Comparison of ENCODE assay signal across 19 cellular contexts in genomic region chr17:69093279-69093789, GRCh38. TPM values are rescaled to one million over a fixed set of nuclear protein-coding genes. Genes with fewer than 3 reads are reported as not detected.
DNase-seq lines count a peak whose midpoint lies in the region; ATAC-seq, FAIRE-seq and TF ChIP-seq lines count a peak whose summit lies in the region.
"Had no signal": no experiment of that assay in that cellular context is flagged by ENCODE, and none has a peak within 500 bp of the region (broad histone marks: within the 10 kb centered on the region; RNA-seq: fewer than 3 reads in every experiment).

No MANE protein-coding gene starts in this region.

- H3K14ac ChIP-seq in neuronal stem cell (ENCODE audit: low read length) = no peak overlapping the region

- CTCF ChIA-PET in HepG2 (lab: Yijun Ruan, JAX; ENCODE audit: low intra/inter-chr PET ratio, low total read pairs) = no interaction called here
- CTCF ChIA-PET in A673 (lab: Charles Lee) = no interaction called here

- no peaks in the 10 kb centered on the region for H3K27me3 ChIP-seq in right lobe of liver
- no peaks in the 10 kb centered on the region for H3K27me3 ChIP-seq in HepG2 (ENCODE audit: control insufficient read depth in 1 of 2, insufficient read depth in 2 of 2, low read length in 2 of 2)
- H3K27me3 ChIP-seq in upper lobe of right lung = no peaks in the 10 kb centered on the region
- no peaks in the 10 kb centered on the region for H3K27me3 ChIP-seq in A673 (replicated peaks; ENCODE audit: insufficient read depth, low read depth, low read length, poor library complexity)
- no peaks in the 10 kb centered on the region for H3K27me3 ChIP-seq in neuronal stem cell (ENCODE audit: control insufficient read depth in 3 of 3, insufficient read depth in 3 of 3, low read depth in 1 of 3, low read length in 3 of 3)
- H3K27me3 ChIP-seq: ovary, SJSA1 had no signal

- DNase-seq in right lobe of liver = no peak
- DNase-seq in HepG2 (ENCODE audit: low spot score) = no peak
- DNase-seq in SK-MEL-5 (ENCODE audit: low read depth, low spot score) = peak; percentile 65
- no peak for DNase-seq in immature natural killer cell
- DNase-seq in upper lobe of right lung = no peak
- no peak for DNase-seq in D721Med (ENCODE audit: insufficient read length, low spot score)
- no peak for DNase-seq in A673 (ENCODE audit: low spot score)
- no peak for DNase-seq in neuronal stem cell (ENCODE audit: low spot score)
- DNase-seq: activated CD4-positive, alpha-beta T cell treated with anti-CD3 and anti-CD28 coated beads, Interleukin-2, amount 10 ng/mL, durations not matched to agents 7 days and 5 days; H7; KG1; left cardiac atrium; NCI-H446; ovary; stimulated activated CD4-positive, alpha-beta T cell treated with anti-CD3 and anti-CD28 coated beads, Interleukin-2, amount 100 ng/mL, for 24 hours; stimulated activated naive CD8-positive, alpha-beta T cell treated with anti-CD3 and anti-CD28 coated beads, Interleukin-15, Interleukin-2, amounts not matched to agents 100 U/mL and 50 U/mL, for 24 hours had no signal

- ATAC-seq in right lobe of liver (peak; percentile 23 to 69 (median 63)), HepG2 (no peak), upper lobe of right lung (peak; percentile 55)
- ATAC-seq: activated T-helper 17 cell treated with anti-CD3 and anti-CD28 coated beads, Interleukin-2, amount 50 U/mL, for 72 hours; stimulated activated naive CD8-positive, alpha-beta T cell treated with anti-CD3 and anti-CD28 coated beads, Interleukin-15, Interleukin-2, amounts not matched to agents 100 U/mL and 50 U/mL, for 24 hours had no signal

- H3K4me2 ChIP-seq in HepG2 (ENCODE audit: low read depth, low read length) = no peak overlapping the region
- no peak overlapping the region for H3K4me2 ChIP-seq in neuronal stem cell (ENCODE audit: insufficient read depth, low read length, poor library complexity, severe bottlenecking)

- H2AFZ ChIP-seq in HepG2 (ENCODE audit: low read length) = no peak overlapping the region
- no peak overlapping the region for H2AFZ ChIP-seq in neuronal stem cell (ENCODE audit: low read length)

- H3K9me3 ChIP-seq in right lobe of liver = no peaks in the 10 kb centered on the region
- H3K9me3 ChIP-seq in HepG2 (ENCODE audit: low read length) = no peaks in the 10 kb centered on the region
- H3K9me3 ChIP-seq in upper lobe of right lung = no peaks in the 10 kb centered on the region
- no peaks in the 10 kb centered on the region for H3K9me3 ChIP-seq in A673 (ENCODE audit: low read depth, low read length, poor library complexity, severe bottlenecking)
- no peaks in the 10 kb centered on the region for H3K9me3 ChIP-seq in neuronal stem cell (replicated peaks in 1 of 2; ENCODE audit: control insufficient read depth in 2 of 2, insufficient read depth in 1 of 2, low read depth in 1 of 2, low read length in 2 of 2)
- H3K9me3 ChIP-seq: ovary, SJSA1 had no signal

- TF ChIP-seq EP300 in HepG2 (IDR thresholded peaks at IDR 0.05; ENCODE audit: low read depth in 2 of 2, low read length in 2 of 2) = no peak
- TF ChIP-seq EP300 in HepG2 (CRISPR knock-in tag; IDR thresholded peaks at IDR 0.05; ENCODE audit: borderline replicate concordance) = no peak

- TF ChIP-seq RAD21 in HepG2 (CRISPR knock-in tag; IDR thresholded peaks at IDR 0.05) = no peak

- intact Hi-C loops in right lobe of liver (cut with DNase I) (no loop called here), HepG2 (cut with micrococcal nuclease; ENCODE audit: unreplicated experiment) (no loop called here), upper lobe of right lung (cut with DNase I) (no loop called here), A673 (cut with micrococcal nuclease; ENCODE audit: unreplicated experiment) (no loop called here)

- H2BK15ac ChIP-seq in neuronal stem cell (ENCODE audit: low read length) = no peak overlapping the region

- no peaks in the 10 kb centered on the region for H3K79me1 ChIP-seq in neuronal stem cell (ENCODE audit: low read depth, low read length)

- TF ChIP-seq CTCF in right lobe of liver (IDR thresholded peaks at IDR 0.05) (no peak), HepG2 (CRISPR knock-in tag; IDR thresholded peaks at IDR 0.05) (no peak), upper lobe of right lung (IDR thresholded peaks at IDR 0.05) (no peak), D721Med (IDR thresholded peaks at IDR 0.05; ENCODE audit: insufficient read depth, missing control alignments) (no peak), A673 (conservative IDR thresholded peaks at IDR 0.05; ENCODE audit: low read depth, low read length) (no peak)

- POLR2A ChIA-PET in HepG2 (lab: Yijun Ruan, JAX) (no interaction called here), A673 (lab: Charles Lee; ENCODE audit: low non-redundant PET) (no interaction called here)

- H3K27ac Mint-ChIP-seq in immature natural killer cell = no peak overlapping the region
- H3K27ac Mint-ChIP-seq: activated CD4-positive, alpha-beta T cell treated with anti-CD3 and anti-CD28 coated beads, Interleukin-2, amount 10 ng/mL, durations not matched to agents 7 days and 5 days; activated T-helper 17 cell treated with anti-CD3 and anti-CD28 coated beads, Interleukin-2, amount 50 U/mL, for 72 hours had no signal

- H3K4me1 ChIP-seq in right lobe of liver (no peaks in the 10 kb centered on the region), HepG2 (ENCODE audit: insufficient read depth, low read length) (peaks cover 19% of the 10 kb centered on the region), upper lobe of right lung (no peaks in the 10 kb centered on the region), A673 (ENCODE audit: insufficient read depth, low read length, poor library complexity, severe bottlenecking) (no peaks in the 10 kb centered on the region), neuronal stem cell (ENCODE audit: control insufficient read depth in 2 of 2, insufficient read depth in 1 of 2, low read depth in 1 of 2, low read length in 2 of 2) (no peaks in the 10 kb centered on the region)
- H3K4me1 ChIP-seq: SJSA1 had no signal

- in situ Hi-C loops in HepG2 (cut with HindIII; ENCODE audit: extremely low pct_ligation_motif_present, low pct_unique_long_range_greater_than_20kb) = no loop called here
- in situ Hi-C loops in SK-MEL-5 (cut with HindIII; ENCODE audit: low pct_unique_long_range_greater_than_20kb, low sequenced_read_pairs) = no loop called here

- TF ChIP-seq POLR2A in right lobe of liver (IDR thresholded peaks at IDR 0.05) (no peak), HepG2 (IDR thresholded peaks at IDR 0.05; ENCODE audit: insufficient read depth in 1 of 2, low read depth in 2 of 2, low read length in 2 of 2) (no peak)

- no peak overlapping the region for H2AK5ac ChIP-seq in neuronal stem cell (ENCODE audit: low read depth, low read length)

- no peak overlapping the region for H3K4me3 ChIP-seq in right lobe of liver
- H3K4me3 ChIP-seq in HepG2 (replicated peaks in 1 of 3; ENCODE audit: insufficient read depth in 1 of 3, low read depth in 2 of 3, low read length in 3 of 3) = no peak overlapping the region
- no peak overlapping the region for H3K4me3 ChIP-seq in upper lobe of right lung
- no peak overlapping the region for H3K4me3 ChIP-seq in A673 (ENCODE audit: low read depth, low read length, poor library complexity, severe bottlenecking)
- H3K4me3 ChIP-seq in neuronal stem cell (ENCODE audit: low read length in 2 of 2) = no peak overlapping the region
- H3K4me3 ChIP-seq: ovary, SJSA1 had no signal

- H3K27ac ChIP-seq in right lobe of liver (peak overlapping the region in 1 of 3 donors; percentile 3), HepG2 (ENCODE audit: extremely low read length, insufficient read depth, low read length) (no peak overlapping the region), upper lobe of right lung (no peak overlapping the region), A673 (ENCODE audit: low read depth, low read length, poor library complexity, severe bottlenecking) (no peak overlapping the region), neuronal stem cell (replicated peaks; ENCODE audit: low read length) (no peak overlapping the region)
- H3K27ac ChIP-seq: SJSA1 had no signal

- FAIRE-seq in HepG2 (lab: Jason Lieb, UNC) (no peak), D721Med (lab: Jason Lieb, UNC) (no peak)
- FAIRE-seq: bronchial epithelial cell had no signal

- peaks cover 0 to 1% (median 0%) of the 10 kb centered on the region in 6 donors for H3K9me3 Mint-ChIP-seq in immature natural killer cell
- H3K9me3 Mint-ChIP-seq: activated CD4-positive, alpha-beta T cell treated with anti-CD3 and anti-CD28 coated beads, Interleukin-2, amount 10 ng/mL, durations not matched to agents 7 days and 5 days had no signal

- H2BK5ac ChIP-seq in neuronal stem cell (ENCODE audit: low read length) = no peak overlapping the region

- H4K91ac ChIP-seq in neuronal stem cell (ENCODE audit: low read depth, low read length, poor library complexity) = no peak overlapping the region

- H4K20me1 ChIP-seq in HepG2 (ENCODE audit: insufficient read depth, low read length) = no peaks in the 10 kb centered on the region

- H3K36me3 ChIP-seq in right lobe of liver (peaks cover 0 to 50% (median 18%) of the 10 kb centered on the region in 4 donors), HepG2 (replicated peaks in 1 of 2; ENCODE audit: control insufficient read depth in 1 of 2, insufficient read depth in 2 of 2, low read length in 2 of 2) (no peaks in the 10 kb centered on the region), upper lobe of right lung (peaks cover 18% of the 10 kb centered on the region), A673 (ENCODE audit: insufficient read depth, low read length, poor library complexity, severe bottlenecking) (no peaks in the 10 kb centered on the region), neuronal stem cell (replicated peaks in 1 of 2; ENCODE audit: control insufficient read depth in 2 of 2, insufficient read depth in 2 of 2, low read length in 2 of 2) (no peaks in the 10 kb centered on the region)
- H3K36me3 ChIP-seq: ovary, SJSA1 had no signal

- H3K4ac ChIP-seq in neuronal stem cell (ENCODE audit: low read length) = no peak overlapping the region

- H3K18ac ChIP-seq in neuronal stem cell (ENCODE audit: low read length) = no peak overlapping the region

- H3K4me1 Mint-ChIP-seq in immature natural killer cell = peaks cover 5 to 8% of the 10 kb centered on the region in 2 donors
- H3K4me1 Mint-ChIP-seq: activated T-helper 17 cell treated with anti-CD3 and anti-CD28 coated beads, Interleukin-2, amount 50 U/mL, for 72 hours had no signal

- no peak overlapping the region for H3K23ac ChIP-seq in neuronal stem cell (ENCODE audit: low read depth, low read length, poor library complexity)

- no peaks in the 10 kb centered on the region for H3K79me2 ChIP-seq in HepG2 (ENCODE audit: insufficient read depth, low read length)

- 37% methylated on average over 8 of the region's 8 CpGs for WGBS in right lobe of liver (ENCODE audit: insufficient coverage, low coverage, low lambda C conversion rate, missing lambda C conversion rate)
- WGBS in HepG2 (ENCODE audit: low lambda C conversion rate) = 91% methylated on average over 8 of the region's 8 CpGs
- WGBS in neuronal stem cell (ENCODE audit: extremely low coverage in 2 of 2, insufficient read length in 2 of 2, insufficient replicate concordance in 1 of 2), 2 donors = no CpG with 5 or more reads among the region's 8 CpGs

- peaks cover 0 to 3% (median 3%) of the 10 kb centered on the region in 3 donors for H3K27me3 Mint-ChIP-seq in immature natural killer cell (ENCODE audit: low read depth in 3 of 3)

- H4K8ac ChIP-seq in neuronal stem cell (ENCODE audit: low read depth, low read length) = no peak overlapping the region

- BruUV-seq in HepG2 (replicated peaks; lab: Mats Ljungman, UMichigan) (no TSS peak), A673 (replicated peaks; lab: Mats Ljungman, UMichigan) (no TSS peak)

- H2BK12ac ChIP-seq in neuronal stem cell (ENCODE audit: low read length) = no peak overlapping the region

- H3K4me3 Mint-ChIP-seq in immature natural killer cell = peak overlapping the region; percentile 28 to 66 (median 57)
- H3K4me3 Mint-ChIP-seq: activated CD4-positive, alpha-beta T cell treated with anti-CD3 and anti-CD28 coated beads, Interleukin-2, amount 10 ng/mL, durations not matched to agents 7 days and 5 days; activated T-helper 17 cell treated with anti-CD3 and anti-CD28 coated beads, Interleukin-2, amount 50 U/mL, for 72 hours had no signal

- no peak overlapping the region for H3K9ac ChIP-seq in HepG2 (ENCODE audit: insufficient read depth, low read depth, low read length)
- no peak overlapping the region for H3K9ac ChIP-seq in neuronal stem cell (ENCODE audit: low read depth, low read length, poor library complexity)

- H2BK120ac ChIP-seq in neuronal stem cell (ENCODE audit: low read depth, low read length) = no peak overlapping the region

- peaks cover 0 to 7% (median 6%) of the 10 kb centered on the region in 3 donors for H3K36me3 Mint-ChIP-seq in immature natural killer cell

RNA-seq across cellular contexts. Expression of gene ABCA9, which starts 32.6 kb away (rescaled TPM):
- total RNA-seq in right lobe of liver = 10 to 100 TPM in 2 of 6 experiments, 1 to 10 TPM in 4; 4.9 to 19.4 (median 8.8) TPM
- total RNA-seq in HepG2 (2016; rRNA removed; fragmentation: Illumina TruSeq; extraction: Trizol) = 0.04 TPM in 1 of 2 replicates, not detected in the other
- total RNA-seq in HepG2 (2016; cell fraction: cytosol; rRNA removed; fragmentation: Illumina TruSeq; extraction: Trizol; ENCODE audit: low read depth) = not detected in 2 replicates
- total RNA-seq in HepG2 (2016; cell fraction: insoluble cytoplasmic fraction; rRNA removed; fragmentation: Illumina TruSeq; extraction: Trizol) = not detected in 2 replicates
- total RNA-seq in HepG2 (2016; cell fraction: membrane; rRNA removed; fragmentation: Illumina TruSeq; extraction: Trizol) = not detected in 2 replicates
- 0.19 TPM in 1 of 2 replicates, not detected in the other for total RNA-seq in HepG2 (2016; cell fraction: nucleus; rRNA removed; fragmentation: Illumina TruSeq; extraction: Trizol)
- 0.03 TPM in 1 of 2 replicates, not detected in the other for polyA plus RNA-seq in HepG2 (2011; rRNA removed)
- 0.08 TPM in 1 of 2 replicates, not detected in the other for polyA plus RNA-seq in HepG2 (2011; cell fraction: cytosol; rRNA removed)
- 0.09 and 0.19 TPM in 2 replicates for polyA plus RNA-seq in HepG2 (2011; cell fraction: nucleus; rRNA removed)
- 0.11 and 0.12 TPM in 2 replicates for polyA plus RNA-seq in HepG2 (2012)
- polyA plus RNA-seq in HepG2 (2016; cell fraction: cytosol; fragmentation: Illumina TruSeq; extraction: Trizol; ENCODE audit: low read depth) = not detected in 2 replicates
- not detected in 2 replicates for polyA plus RNA-seq in HepG2 (2016; cell fraction: insoluble cytoplasmic fraction; fragmentation: Illumina TruSeq; extraction: Trizol; ENCODE audit: low read depth)
- polyA plus RNA-seq in HepG2 (2016; cell fraction: membrane; fragmentation: Illumina TruSeq; extraction: Trizol; ENCODE audit: low read depth) = not detected in 2 replicates
- not detected in 2 replicates for polyA plus RNA-seq in HepG2 (2016; cell fraction: nucleus; fragmentation: Illumina TruSeq; extraction: Trizol; ENCODE audit: insufficient read depth, low read depth)
- polyA minus RNA-seq in HepG2 (2011; rRNA and poly(A)+ RNA removed; ENCODE audit: low replicate concordance) = 0.51 TPM in 1 of 2 replicates, not detected in the other
- not detected in 2 replicates for polyA minus RNA-seq in HepG2 (2011; cell fraction: cytosol; rRNA and poly(A)+ RNA removed)
- 0.52 and 0.62 TPM in 2 replicates for polyA minus RNA-seq in HepG2 (2011; cell fraction: nucleus; rRNA and poly(A)+ RNA removed)
- total RNA-seq in SK-MEL-5 (2014; rRNA removed; shearing (Covaris generic)) = 3.6 and 5.5 TPM in 2 replicates
- polyA plus RNA-seq in SK-MEL-5 (2015; cell fraction: cytosol; rRNA removed) = 2.3 and 2.7 TPM in 2 replicates
- 9.7 and 11.4 TPM in 2 replicates for polyA plus RNA-seq in SK-MEL-5 (2015; cell fraction: nucleus; rRNA removed)
- polyA plus RNA-seq in immature natural killer cell = under 1 TPM in 1 of 3 donors, not detected in 2; 0.47 TPM
- total RNA-seq in upper lobe of right lung = 11.1 TPM
- 1.4 and 2.1 TPM in 2 replicates for total RNA-seq in A673 (2021)
- polyA plus RNA-seq in neuronal stem cell (2013, experiment 1 of 2) = not detected
- polyA plus RNA-seq in neuronal stem cell (2013, experiment 2 of 2) = under 0.01 TPM
- total RNA-seq: H7, SJSA1 had no signal

RNA-seq across cellular contexts. Expression of gene ABCA6, which starts 48.4 kb away (rescaled TPM):
- 100 to 1,000 TPM in 3 of 6 experiments, 10 to 100 TPM in 3; 54.7 to 155 (median 86.2) TPM for total RNA-seq in right lobe of liver
- total RNA-seq in HepG2 (2016; rRNA removed; fragmentation: Illumina TruSeq; extraction: Trizol) = 0.11 TPM in 1 of 2 replicates, not detected in the other
- not detected in 2 replicates for total RNA-seq in HepG2 (2016; cell fraction: cytosol; rRNA removed; fragmentation: Illumina TruSeq; extraction: Trizol; ENCODE audit: low read depth)
- total RNA-seq in HepG2 (2016; cell fraction: insoluble cytoplasmic fraction; rRNA removed; fragmentation: Illumina TruSeq; extraction: Trizol) = not detected in 2 replicates
- total RNA-seq in HepG2 (2016; cell fraction: membrane; rRNA removed; fragmentation: Illumina TruSeq; extraction: Trizol) = not detected in 2 replicates
- not detected in 2 replicates for total RNA-seq in HepG2 (2016; cell fraction: nucleus; rRNA removed; fragmentation: Illumina TruSeq; extraction: Trizol)
- 0.05 and 0.17 TPM in 2 replicates for polyA plus RNA-seq in HepG2 (2011; rRNA removed)
- polyA plus RNA-seq in HepG2 (2011; cell fraction: cytosol; rRNA removed) = 0.05 and 0.13 TPM in 2 replicates
- 0.09 and 0.11 TPM in 2 replicates for polyA plus RNA-seq in HepG2 (2011; cell fraction: nucleus; rRNA removed)
- 0.04 TPM in 1 of 2 replicates, not detected in the other for polyA plus RNA-seq in HepG2 (2012)
- not detected in 2 replicates for polyA plus RNA-seq in HepG2 (2016; cell fraction: cytosol; fragmentation: Illumina TruSeq; extraction: Trizol; ENCODE audit: low read depth)
- polyA plus RNA-seq in HepG2 (2016; cell fraction: insoluble cytoplasmic fraction; fragmentation: Illumina TruSeq; extraction: Trizol; ENCODE audit: low read depth) = not detected in 2 replicates
- polyA plus RNA-seq in HepG2 (2016; cell fraction: membrane; fragmentation: Illumina TruSeq; extraction: Trizol; ENCODE audit: low read depth) = not detected in 2 replicates
- polyA plus RNA-seq in HepG2 (2016; cell fraction: nucleus; fragmentation: Illumina TruSeq; extraction: Trizol; ENCODE audit: insufficient read depth, low read depth) = not detected in 2 replicates
- polyA minus RNA-seq in HepG2 (2011; rRNA and poly(A)+ RNA removed; ENCODE audit: low replicate concordance) = not detected in 2 replicates
- polyA minus RNA-seq in HepG2 (2011; cell fraction: cytosol; rRNA and poly(A)+ RNA removed) = not detected in 2 replicates
- 0.13 and 0.25 TPM in 2 replicates for polyA minus RNA-seq in HepG2 (2011; cell fraction: nucleus; rRNA and poly(A)+ RNA removed)
- 0.75 and 1.5 TPM in 2 replicates for total RNA-seq in SK-MEL-5 (2014; rRNA removed; shearing (Covaris generic))
- polyA plus RNA-seq in SK-MEL-5 (2015; cell fraction: cytosol; rRNA removed) = 0.46 and 0.64 TPM in 2 replicates
- 2.1 and 13.7 TPM in 2 replicates for polyA plus RNA-seq in SK-MEL-5 (2015; cell fraction: nucleus; rRNA removed)
- polyA plus RNA-seq in immature natural killer cell = not detected
- 36.3 TPM for total RNA-seq in upper lobe of right lung
- total RNA-seq in A673 (2021) = 2.1 and 3.5 TPM in 2 replicates
- not detected for polyA plus RNA-seq in neuronal stem cell (2013, experiment 1 of 2)
- polyA plus RNA-seq in neuronal stem cell (2013, experiment 2 of 2) = not detected
- total RNA-seq: H7, SJSA1 had no signal
